12 cellular contexts compared by ENCODE assay signal in genomic region chr4:111136438-111136837, GRCh38.
DNase-seq lines count a peak whose midpoint lies in the region; ATAC-seq and TF ChIP-seq lines count a peak whose summit lies in the region.
"Had no signal": no experiment of that assay in that cellular context is flagged by ENCODE, and none has a peak within 500 bp of the region (broad histone marks: within the 10 kb centered on the region; RNA-seq: fewer than 3 reads in every experiment).

No MANE protein-coding gene starts in this region.

- H3K9me3 Mint-ChIP-seq in Calu3 (ENCODE audit: low read depth, unreplicated experiment) = no peaks in the 10 kb centered on the region
- H3K9me3 Mint-ChIP-seq in activated T-helper 17 cell treated with anti-CD3 and anti-CD28 coated beads, Interleukin-2, amount 50 U/mL, for 72 hours = peaks cover 3% of the 10 kb centered on the region

- intact Hi-C loops in Calu3 (cut with micrococcal nuclease; ENCODE audit: unreplicated experiment) (loop anchor here (1.0 to 10.0 kb wide), 4 partner anchors 148 to 798 kb away; no protein-coding TSS in a partner anchor), ascending aorta (cut with DNase I) (no loop called here)

- no peaks in the 10 kb centered on the region for H3K9me3 ChIP-seq in ascending aorta
- H3K9me3 ChIP-seq: thoracic aorta had no signal

- in situ Hi-C loops in G401 (cut with HindIII; ENCODE audit: low sequenced_read_pairs) = no loop called here

- DNase-seq in Calu3 (peak; percentile 10), HT1080 (ENCODE audit: low read depth) (peak; percentile 21), ascending aorta (ENCODE audit: low spot score in 2 of 2) (no peak), kidney epithelial cell (ENCODE audit: low read depth) (no peak), G401 (ENCODE audit: low spot score) (no peak)
- DNase-seq: activated CD4-positive, alpha-beta T cell treated with anti-CD3 and anti-CD28 coated beads for 36 hours; activated naive CD4-positive, alpha-beta T cell treated with Interleukin-2 at 50 U/mL for 16 hours; Right ventricle myocardium superior had no signal

- H3K4me1 ChIP-seq in ascending aorta = no peaks in the 10 kb centered on the region

- H3K27ac ChIP-seq in ascending aorta = no peak overlapping the region
- H3K27ac ChIP-seq: thoracic aorta had no signal

- no peaks in the 10 kb centered on the region for H3K36me3 ChIP-seq in ascending aorta
- H3K36me3 ChIP-seq in kidney epithelial cell (ENCODE audit: control insufficient read depth, insufficient read depth, low read length) = no peaks in the 10 kb centered on the region
- H3K36me3 ChIP-seq: thoracic aorta had no signal

- no peaks in the 10 kb centered on the region for H3K27me3 Mint-ChIP-seq in Calu3 (ENCODE audit: unreplicated experiment)
- H3K27me3 Mint-ChIP-seq in activated T-helper 17 cell treated with anti-CD3 and anti-CD28 coated beads, Interleukin-2, amount 50 U/mL, for 72 hours = no peaks in the 10 kb centered on the region
- H3K27me3 Mint-ChIP-seq: activated CD4-positive, alpha-beta T cell treated with anti-CD3 and anti-CD28 coated beads for 36 hours had no signal

- no peak overlapping the region for H3K4me3 Mint-ChIP-seq in Calu3 (ENCODE audit: low read depth, unreplicated experiment)
- no peak overlapping the region for H3K4me3 Mint-ChIP-seq in activated T-helper 17 cell treated with anti-CD3 and anti-CD28 coated beads, Interleukin-2, amount 50 U/mL, for 72 hours
- H3K4me3 Mint-ChIP-seq: activated CD4-positive, alpha-beta T cell treated with anti-CD3 and anti-CD28 coated beads for 36 hours had no signal

- H3K27ac Mint-ChIP-seq in Calu3 (ENCODE audit: unreplicated experiment) = no peak overlapping the region
- no peak overlapping the region for H3K27ac Mint-ChIP-seq in activated T-helper 17 cell treated with anti-CD3 and anti-CD28 coated beads, Interleukin-2, amount 50 U/mL, for 72 hours
- H3K27ac Mint-ChIP-seq: activated CD4-positive, alpha-beta T cell treated with anti-CD3 and anti-CD28 coated beads for 36 hours had no signal

- H3K36me3 Mint-ChIP-seq in Calu3 (ENCODE audit: insufficient read depth, unreplicated experiment) = no peaks in the 10 kb centered on the region
- H3K36me3 Mint-ChIP-seq in activated T-helper 17 cell treated with anti-CD3 and anti-CD28 coated beads, Interleukin-2, amount 50 U/mL, for 72 hours (ENCODE audit: low read depth) = no peaks in the 10 kb centered on the region

- no peak for ATAC-seq in HG02759 (IDR thresholded peaks at IDR 0.05; ENCODE audit: unreplicated experiment)
- ATAC-seq in activated T-helper 17 cell treated with anti-CD3 and anti-CD28 coated beads, Interleukin-2, amount 50 U/mL, for 72 hours (replicated peaks) = no peak
- no peak for ATAC-seq in HG02884 (IDR thresholded peaks at IDR 0.05; ENCODE audit: unreplicated experiment)
- ATAC-seq: activated CD4-positive, alpha-beta T cell treated with anti-CD3 and anti-CD28 coated beads for 36 hours had no signal

- CTCF ChIA-PET in Calu3 (lab: Charles Lee) = interaction anchor here (1.0 kb wide), 1 partner anchor 495 kb away, joined by 8 read pairs; no protein-coding TSS in a partner anchor

- no peak for TF ChIP-seq CTCF in Calu3 (IDR thresholded peaks at IDR 0.05; ENCODE audit: unreplicated experiment)
- TF ChIP-seq CTCF in ascending aorta (IDR thresholded peaks at IDR 0.05) = peak in 2 of 3 experiments; percentile 7 to 16
- TF ChIP-seq CTCF in kidney epithelial cell (IDR thresholded peaks at IDR 0.05; ENCODE audit: insufficient read depth, low read length, poor library complexity, severe bottlenecking) = peak; percentile 5

- H3K4me3 ChIP-seq in ascending aorta = no peak overlapping the region
- no peak overlapping the region for H3K4me3 ChIP-seq in kidney epithelial cell (ENCODE audit: low read depth, low read length)
- H3K4me3 ChIP-seq: thoracic aorta had no signal

- BruUV-seq in Calu3 (replicated peaks; lab: Mats Ljungman, UMichigan) = no TSS peak

- H3K27me3 ChIP-seq in ascending aorta (no peaks in the 10 kb centered on the region), kidney epithelial cell (ENCODE audit: control insufficient read depth, insufficient read depth, low read length) (no peaks in the 10 kb centered on the region)

- H3K4me1 Mint-ChIP-seq in Calu3 (ENCODE audit: low read depth, unreplicated experiment) = no peaks in the 10 kb centered on the region
- H3K4me1 Mint-ChIP-seq in activated T-helper 17 cell treated with anti-CD3 and anti-CD28 coated beads, Interleukin-2, amount 50 U/mL, for 72 hours = no peaks in the 10 kb centered on the region
- H3K4me1 Mint-ChIP-seq: activated CD4-positive, alpha-beta T cell treated with anti-CD3 and anti-CD28 coated beads for 36 hours had no signal

Comparison
In these comparisons a context has a peak if more than half of its experiments do, and no peak if none do; other contexts are left out.
1. DNase-seq: peak in Calu3 (single experiment) and HT1080 (single experiment); none in ascending aorta (0 of 2), kidney epithelial cell (single experiment) and G401 (single experiment).